In genomic region chr3:24598691-24599090, GRCh38 we compare ENCODE assay signal across 15 cellular contexts.
DNase-seq lines count a peak whose midpoint lies in the region; ATAC-seq, FAIRE-seq and TF ChIP-seq lines count a peak whose summit lies in the region.
"Had no signal": no experiment of that assay in that cellular context is flagged by ENCODE, and none has a peak within 500 bp of the region (broad histone marks: within the 10 kb centered on the region; RNA-seq: fewer than 3 reads in every experiment).

No MANE protein-coding gene starts in this region.

- DNase-seq in HFF-Myc (ENCODE audit: extremely low read depth, low read depth) (peak; percentile 22), body of pancreas (peak in 3 of 4 donors; percentile 14 to 20 (median 16)), GM13977 (ENCODE audit: low spot score) (no peak), COLO668 (lab: John Stamatoyannopoulos, UW; ENCODE audit: unreplicated experiment) (no peak)
- DNase-seq in activated naive CD4-positive, alpha-beta T cell treated with Interleukin-2 at 50 U/mL for 16 hours, result no peak
- DNase-seq: activated naive CD8-positive, alpha-beta T cell treated with anti-CD3 and anti-CD28 coated beads for 36 hours; DMS 273 treated with DMSO at 0.1 percent for 48 hours; dorsolateral prefrontal cortex; HFFc6 had no signal

- peak; percentile 94 for ATAC-seq in body of pancreas
- ATAC-seq in SK-N-SH treated with all-trans-retinoic acid at 6 μM for 48 hours, result no peak
- ATAC-seq: K562 had no signal

- no peak for TF ChIP-seq POLR2A in body of pancreas (IDR thresholded peaks at IDR 0.05)

- H3K27me3 ChIP-seq in body of pancreas (no peaks in the 10 kb centered on the region), subcutaneous abdominal adipose tissue (ENCODE audit: control insufficient read depth in 5 of 5, insufficient read depth in 4 of 5, low read length in 5 of 5) (no peaks in the 10 kb centered on the region)
- H3K27me3 ChIP-seq: dorsolateral prefrontal cortex, suprapubic skin had no signal

- H3K9me3 ChIP-seq in body of pancreas, result no peaks in the 10 kb centered on the region
- H3K9me3 ChIP-seq in subcutaneous abdominal adipose tissue (ENCODE audit: control insufficient read depth in 5 of 5, low read length in 5 of 5), result no peaks in the 10 kb centered on the region
- H3K9me3 ChIP-seq: suprapubic skin had no signal

- H3K4me3 ChIP-seq in HFF-Myc (replicated peaks; ENCODE audit: low read depth, low read length), result no peak overlapping the region
- H3K4me3 ChIP-seq in body of pancreas, result no peak overlapping the region
- no peak overlapping the region for H3K4me3 ChIP-seq in subcutaneous abdominal adipose tissue (ENCODE audit: low read depth in 1 of 5, low read length in 5 of 5)
- H3K4me3 ChIP-seq: dorsolateral prefrontal cortex, K562, suprapubic skin had no signal

- intact Hi-C loops in body of pancreas (cut with DNase I), result no loop called here

- in situ Hi-C loops in GM13977 (cut with MboI; ENCODE audit: low pct_unique_long_range_greater_than_20kb, low sequenced_read_pairs, unreplicated experiment), result no loop called here

- TF ChIP-seq CTCF in HFF-Myc (IDR thresholded peaks at IDR 0.05; ENCODE audit: low read depth, low read length, missing control alignments) (no peak), body of pancreas (IDR thresholded peaks at IDR 0.05) (no peak), GM13977 (IDR thresholded peaks at IDR 0.05; ENCODE audit: extremely low read depth, insufficient read depth, missing control alignments) (no peak)

- no peaks in the 10 kb centered on the region for H3K36me3 ChIP-seq in body of pancreas (replicated peaks in 1 of 2; ENCODE audit: insufficient read depth in 1 of 2, low read depth in 2 of 2)
- H3K36me3 ChIP-seq in subcutaneous abdominal adipose tissue (ENCODE audit: control insufficient read depth in 5 of 5, insufficient read depth in 5 of 5, low read length in 5 of 5), result no peaks in the 10 kb centered on the region
- H3K36me3 ChIP-seq: suprapubic skin had no signal

- WGBS in body of pancreas, 2 donors, result 23 to 25% methylated on average over 4 of the region's 4 CpGs

- H3K4me1 ChIP-seq in body of pancreas (peaks cover 15% of the 10 kb centered on the region), subcutaneous abdominal adipose tissue (ENCODE audit: control insufficient read depth in 5 of 5, insufficient read depth in 5 of 5, low read length in 5 of 5) (peaks cover 0 to 30% (median 22%) of the 10 kb centered on the region in 5 donors)

- H3K9ac ChIP-seq in subcutaneous abdominal adipose tissue (ENCODE audit: low read length in 5 of 5), result peak overlapping the region in 1 of 5 donors; percentile 49

- peak; percentile 47 for FAIRE-seq in islet of Langerhans (lab: Jason Lieb, UNC)
- FAIRE-seq: GM12892, K562 had no signal

- H3K27ac ChIP-seq in body of pancreas, result no peak overlapping the region
- peak overlapping the region; percentile 35 for H3K27ac ChIP-seq in subcutaneous abdominal adipose tissue (ENCODE audit: low read depth, low read length)
- H3K27ac ChIP-seq: dorsolateral prefrontal cortex, suprapubic skin had no signal

TF ChIP-seq in SK-N-SH treated with all-trans-retinoic acid at 6 μM for 48 hours, 23 proteins besides CTCF, POLR2A, EP300 and RAD21:
- TF ChIP-seq GLIS3 (CRISPR knock-in tag; IDR thresholded peaks at IDR 0.05) (no peak), TSHZ2 (CRISPR knock-in tag; IDR thresholded peaks at IDR 0.05) (no peak), ISL1 (CRISPR knock-in tag; IDR thresholded peaks at IDR 0.05) (no peak), BACH2 (CRISPR knock-in tag; IDR thresholded peaks at IDR 0.05; ENCODE audit: borderline replicate concordance) (no peak), PPARA (CRISPR knock-in tag; IDR thresholded peaks at IDR 0.05; ENCODE audit: borderline replicate concordance) (no peak), POU6F1 (CRISPR knock-in tag; IDR thresholded peaks at IDR 0.05; ENCODE audit: borderline replicate concordance, low read depth) (no peak), ZFP30 (CRISPR knock-in tag; IDR thresholded peaks at IDR 0.05) (no peak), CSDC2 (CRISPR knock-in tag; IDR thresholded peaks at IDR 0.05) (no peak), ZC3H10 (CRISPR knock-in tag; IDR thresholded peaks at IDR 0.05) (no peak), CREB5 (CRISPR knock-in tag; IDR thresholded peaks at IDR 0.05; ENCODE audit: low read depth) (no peak), ARNTL (CRISPR knock-in tag; IDR thresholded peaks at IDR 0.05; ENCODE audit: borderline replicate concordance, low read depth) (no peak), ZNF8 (CRISPR knock-in tag; IDR thresholded peaks at IDR 0.05) (no peak), RARB (CRISPR knock-in tag; IDR thresholded peaks at IDR 0.05) (no peak), ZNF565 (CRISPR knock-in tag; conservative IDR thresholded peaks at IDR 0.05; ENCODE audit: low read depth) (no peak), PATZ1 (CRISPR knock-in tag; IDR thresholded peaks at IDR 0.05; ENCODE audit: borderline replicate concordance) (no peak)

Comparison
In these comparisons a context has a peak if more than half of its experiments do, and no peak if none do; other contexts are left out.
1. DNase-seq: peak in HFF-Myc (single experiment) and body of pancreas (3 of 4); none in activated naive CD4-positive, alpha-beta T cell treated with Interleukin-2 at 50 U/mL for 16 hours (single experiment), GM13977 (single experiment) and COLO668 (single experiment).